In the genomic region with DNA sequence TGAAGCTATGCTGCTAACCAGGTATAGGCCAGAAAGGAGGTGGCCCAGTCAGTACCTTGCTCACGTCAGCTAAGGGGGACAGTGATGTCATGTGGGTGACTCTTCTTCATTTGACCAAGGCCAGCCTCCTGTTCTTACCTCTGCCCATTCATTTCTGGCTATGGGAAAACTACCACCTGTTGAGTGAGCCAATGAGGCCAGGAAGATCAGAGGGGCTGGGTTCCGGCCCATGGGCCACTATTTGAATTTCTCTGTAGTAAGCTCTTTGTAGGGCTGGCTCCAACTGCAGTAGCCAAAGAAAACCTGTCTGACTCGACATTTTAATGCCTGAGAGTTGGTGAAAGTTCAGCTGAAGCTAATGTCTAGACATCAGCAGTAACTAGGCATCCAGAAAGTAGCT, we compare ENCODE assay signal across 35 cellular contexts.
"Had no signal": no experiment of that assay in that cellular context is flagged by ENCODE, and none has a peak within 500 bp of the region (broad histone marks: within the 10 kb centered on the region; RNA-seq: fewer than 3 reads in every experiment).

No MANE protein-coding gene starts in this region.

- H3K27me3 ChIP-seq: adrenal gland, cardiac muscle cell had no signal

- H3K27me3 Mint-ChIP-seq: activated B cell treated with CpG ODN at 0.5 μM for 24 hours; activated CD4-positive, alpha-beta memory T cell treated with anti-CD3 and anti-CD28 coated beads, Interleukin-2, amount 10 ng/mL, durations not matched to agents 7 days and 5 days; activated CD4-positive, alpha-beta T cell treated with anti-CD3 and anti-CD28 coated beads, Interleukin-2, amount 10 ng/mL, durations not matched to agents 24 days and 14 days; activated CD8-positive, alpha-beta memory T cell treated with anti-CD3 and anti-CD28 coated beads, Interleukin-2, amount 10 ng/mL, durations not matched to agents 7 days and 5 days; activated naive CD8-positive, alpha-beta T cell treated with anti-CD3 and anti-CD28 coated beads for 36 hours; activated T-helper 17 cell treated with anti-CD3 and anti-CD28 coated beads, Interleukin-2, amount 50 U/mL, for 72 hours; brain; central memory CD8-positive, alpha-beta T cell had no signal

- H3K27ac ChIP-seq: adrenal gland, cardiac muscle cell, VCaP had no signal

- H3K4me3 Mint-ChIP-seq: activated B cell treated with CpG ODN at 0.5 μM for 24 hours; activated CD4-positive, alpha-beta memory T cell treated with anti-CD3 and anti-CD28 coated beads, Interleukin-2, amount 10 ng/mL, durations not matched to agents 7 days and 5 days; activated CD4-positive, alpha-beta T cell treated with anti-CD3 and anti-CD28 coated beads, Interleukin-2, amount 10 ng/mL, durations not matched to agents 24 days and 14 days; activated CD8-positive, alpha-beta memory T cell treated with anti-CD3 and anti-CD28 coated beads, Interleukin-2, amount 10 ng/mL, durations not matched to agents 7 days and 5 days; activated CD8-positive, alpha-beta T cell treated with anti-CD3 and anti-CD28 coated beads, Interleukin-2, amount 10 ng/mL, durations not matched to agents 7 days and 5 days; activated naive CD4-positive, alpha-beta T cell treated with anti-CD3 and anti-CD28 coated beads for 36 hours; activated naive CD8-positive, alpha-beta T cell treated with anti-CD3 and anti-CD28 coated beads for 36 hours; activated T-cell treated with anti-CD3 and anti-CD28 coated beads, Interleukin-2, amount 50 U/mL, for 24 hours; activated T-helper 17 cell treated with anti-CD3 and anti-CD28 coated beads, Interleukin-2, amount 50 U/mL, for 72 hours; brain; central memory CD8-positive, alpha-beta T cell; T-helper 1 cell treated with Interleukin-12 subunit alpha and Interleukin-12 subunit beta and Interleukin-4 antibody, amounts not matched to agents 30 μg/mL and 1 μg/mL, for 36 hours; T-helper 2 cell treated with Interferon-gamma antibody and Interleukin-4, amounts not matched to agents 5 μg/mL and 100 μg/mL, for 36 hours had no signal

- H3K9me3 ChIP-seq: adrenal gland had no signal

- ATAC-seq: activated CD8-positive, alpha-beta memory T cell treated with anti-CD3 and anti-CD28 coated beads, Interleukin-2, amount 10 ng/mL, durations not matched to agents 7 days and 5 days; activated CD8-positive, alpha-beta T cell treated with anti-CD3 and anti-CD28 coated beads, Interleukin-2, amount 10 ng/mL, durations not matched to agents 7 days and 5 days; activated naive CD4-positive, alpha-beta T cell treated with anti-CD3 and anti-CD28 coated beads, Interleukin-2, amount 50 U/mL, for 72 hours; activated T-helper 17 cell treated with anti-CD3 and anti-CD28 coated beads, Interleukin-2, amount 50 U/mL, for 72 hours had no signal

- DNase-seq: activated B cell treated with CpG ODN at 0.5 μM for 24 hours; activated CD4-positive, alpha-beta memory T cell treated with anti-CD3 and anti-CD28 coated beads, Interleukin-2, amount 10 ng/mL, durations not matched to agents 7 days and 5 days; activated CD4-positive, alpha-beta T cell treated with anti-CD3 and anti-CD28 coated beads for 4 hours; activated CD4-positive, alpha-beta T cell treated with anti-CD3 and anti-CD28 coated beads, Interleukin-2, amount 10 ng/mL, durations not matched to agents 24 days and 14 days; activated CD4-positive, alpha-beta T cell treated with anti-CD3 and anti-CD28 coated beads, Interleukin-2, amount 50 U/mL, for 1 hour; activated CD4-positive, alpha-beta T cell treated with anti-CD3 and anti-CD28 coated beads, Interleukin-2, amount 50 U/mL, for 4 hours; activated CD4-positive, CD25-positive, alpha-beta regulatory T cell treated with anti-CD3 and anti-CD28 coated beads, Interleukin-2, amount 50 U/mL, for 72 hours; activated CD8-positive, alpha-beta memory T cell treated with anti-CD3 and anti-CD28 coated beads for 24 hours; activated CD8-positive, alpha-beta memory T cell treated with anti-CD3 and anti-CD28 coated beads, Interleukin-2, amount 10 ng/mL, durations not matched to agents 7 days and 5 days; activated CD8-positive, alpha-beta memory T cell treated with anti-CD3 and anti-CD28 coated beads, Interleukin-2, amount 50 U/mL, for 48 hours; activated CD8-positive, alpha-beta T cell treated with anti-CD3 and anti-CD28 coated beads, Interleukin-2, amount 10 ng/mL, durations not matched to agents 7 days and 5 days; activated effector memory CD4-positive, alpha-beta T cell treated with anti-CD3 and anti-CD28 coated beads, Interleukin-2, amount 50 U/mL, for 16 hours; activated gamma-delta T cell treated with Interleukin-2 at 50 U/mL for 16 hours; activated naive CD4-positive, alpha-beta T cell; activated naive CD4-positive, alpha-beta T cell treated with anti-CD3 and anti-CD28 coated beads for 36 hours; activated naive CD4-positive, alpha-beta T cell treated with anti-CD3 and anti-CD28 coated beads, Interleukin-2, amount 50 U/mL, for 16 hours; activated naive CD8-positive, alpha-beta T cell treated with anti-CD3 and anti-CD28 coated beads for 36 hours; activated T-cell treated with anti-CD3 and anti-CD28 coated beads, Interleukin-2, amount 50 U/mL, for 24 hours; activated T-cell treated with anti-CD3 and anti-CD28 coated beads, Interleukin-2, amount 50 U/mL, for 48 hours; adrenal gland; amniotic stem cell; aorta; caudate nucleus; cerebellar nuclear complex; T-helper 1 cell; T-helper 2 cell; T-helper 9 cell had no signal

- H3K36me3 ChIP-seq: adrenal gland, cardiac muscle cell had no signal

- H3K27ac Mint-ChIP-seq: activated B cell treated with CpG ODN at 0.5 μM for 24 hours; activated CD4-positive, alpha-beta memory T cell treated with anti-CD3 and anti-CD28 coated beads, Interleukin-2, amount 10 ng/mL, durations not matched to agents 7 days and 5 days; activated CD4-positive, alpha-beta T cell treated with anti-CD3 and anti-CD28 coated beads, Interleukin-2, amount 10 ng/mL, durations not matched to agents 24 days and 14 days; activated CD8-positive, alpha-beta memory T cell treated with anti-CD3 and anti-CD28 coated beads, Interleukin-2, amount 10 ng/mL, durations not matched to agents 7 days and 5 days; activated CD8-positive, alpha-beta T cell treated with anti-CD3 and anti-CD28 coated beads, Interleukin-2, amount 10 ng/mL, durations not matched to agents 7 days and 5 days; activated naive CD4-positive, alpha-beta T cell treated with anti-CD3 and anti-CD28 coated beads for 36 hours; activated naive CD4-positive, alpha-beta T cell treated with anti-CD3 and anti-CD28 coated beads, Interleukin-2, amount 50 U/mL, for 72 hours; activated naive CD8-positive, alpha-beta T cell treated with anti-CD3 and anti-CD28 coated beads for 36 hours; activated T-cell treated with anti-CD3 and anti-CD28 coated beads, Interleukin-2, amount 50 U/mL, for 24 hours; activated T-helper 17 cell treated with anti-CD3 and anti-CD28 coated beads, Interleukin-2, amount 50 U/mL, for 72 hours; T-helper 1 cell treated with Interleukin-12 subunit alpha and Interleukin-12 subunit beta and Interleukin-4 antibody, amounts not matched to agents 30 μg/mL and 1 μg/mL, for 36 hours; T-helper 2 cell treated with Interferon-gamma antibody and Interleukin-4, amounts not matched to agents 5 μg/mL and 100 μg/mL, for 36 hours had no signal

- H3K4me1 Mint-ChIP-seq: activated CD4-positive, alpha-beta memory T cell treated with anti-CD3 and anti-CD28 coated beads, Interleukin-2, amount 10 ng/mL, durations not matched to agents 7 days and 5 days; activated CD4-positive, alpha-beta T cell treated with anti-CD3 and anti-CD28 coated beads, Interleukin-2, amount 10 ng/mL, durations not matched to agents 24 days and 14 days; activated CD8-positive, alpha-beta memory T cell treated with anti-CD3 and anti-CD28 coated beads, Interleukin-2, amount 10 ng/mL, durations not matched to agents 7 days and 5 days; activated T-helper 17 cell treated with anti-CD3 and anti-CD28 coated beads, Interleukin-2, amount 50 U/mL, for 72 hours; central memory CD8-positive, alpha-beta T cell had no signal

- H3K9me3 Mint-ChIP-seq: activated B cell treated with CpG ODN at 0.5 μM for 24 hours; activated CD4-positive, alpha-beta memory T cell treated with anti-CD3 and anti-CD28 coated beads, Interleukin-2, amount 10 ng/mL, durations not matched to agents 7 days and 5 days; activated CD4-positive, alpha-beta T cell treated with anti-CD3 and anti-CD28 coated beads, Interleukin-2, amount 10 ng/mL, durations not matched to agents 24 days and 14 days; activated naive CD4-positive, alpha-beta T cell treated with anti-CD3 and anti-CD28 coated beads for 36 hours; activated naive CD4-positive, alpha-beta T cell treated with anti-CD3 and anti-CD28 coated beads, Interleukin-2, amount 50 U/mL, for 72 hours; activated naive CD8-positive, alpha-beta T cell treated with anti-CD3 and anti-CD28 coated beads for 36 hours; activated T-cell treated with anti-CD3 and anti-CD28 coated beads, Interleukin-2, amount 50 U/mL, for 24 hours; activated T-helper 17 cell treated with anti-CD3 and anti-CD28 coated beads, Interleukin-2, amount 50 U/mL, for 72 hours; brain; central memory CD8-positive, alpha-beta T cell; T-helper 1 cell treated with Interleukin-12 subunit alpha and Interleukin-12 subunit beta and Interleukin-4 antibody, amounts not matched to agents 30 μg/mL and 1 μg/mL, for 36 hours; T-helper 2 cell treated with Interferon-gamma antibody and Interleukin-4, amounts not matched to agents 5 μg/mL and 100 μg/mL, for 36 hours had no signal

- H3K4me3 ChIP-seq: adrenal gland, cardiac muscle cell had no signal

- H3K4me1 ChIP-seq: adrenal gland had no signal

- H3K36me3 Mint-ChIP-seq: activated CD8-positive, alpha-beta memory T cell treated with anti-CD3 and anti-CD28 coated beads, Interleukin-2, amount 10 ng/mL, durations not matched to agents 7 days and 5 days; activated naive CD4-positive, alpha-beta T cell treated with anti-CD3 and anti-CD28 coated beads, Interleukin-2, amount 50 U/mL, for 72 hours; activated naive CD8-positive, alpha-beta T cell treated with anti-CD3 and anti-CD28 coated beads for 36 hours had no signal
